In the genomic region with DNA sequence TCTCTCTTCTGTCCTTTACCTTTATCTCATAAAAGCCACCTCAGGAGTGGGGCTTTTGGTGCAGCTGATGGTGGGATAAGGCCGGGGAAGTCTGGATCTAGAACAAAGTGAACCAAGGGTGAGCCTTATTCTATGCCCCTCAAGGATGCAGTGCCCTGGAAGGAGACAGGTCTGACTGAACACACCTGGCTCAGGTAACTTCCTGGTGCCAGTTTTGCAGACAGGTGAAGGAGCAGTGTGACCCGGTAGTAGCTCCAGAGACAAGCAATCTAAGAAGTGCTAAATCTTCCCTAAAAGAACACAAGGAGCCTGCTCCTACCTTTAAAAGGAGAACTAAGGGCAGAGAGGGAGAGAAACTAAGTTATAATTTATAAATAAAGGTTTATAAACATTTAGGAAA, we compare ENCODE assay signal across 16 cellular contexts. TPM values are rescaled to one million over a fixed set of nuclear protein-coding genes. Genes with fewer than 3 reads are reported as not detected.
"Had no signal": no experiment of that assay in that cellular context is flagged by ENCODE, and none has a peak within 500 bp of the region (broad histone marks: within the 10 kb centered on the region; RNA-seq: fewer than 3 reads in every experiment).

No MANE protein-coding gene starts in this region.

- H3K4me3 ChIP-seq: coronary artery, ovary, prostate gland, thyroid gland had no signal

- H3K36me3 ChIP-seq: ovary, prostate gland, thyroid gland had no signal

- H3K9ac ChIP-seq: SK-N-SH had no signal

- H3K36me3 Mint-ChIP-seq: activated naive CD4-positive, alpha-beta T cell treated with anti-CD3 and anti-CD28 coated beads, Interleukin-2, amount 50 U/mL, for 24 hours; immature natural killer cell; naive thymus-derived CD8-positive, alpha-beta T cell had no signal

- H3K27me3 ChIP-seq: ovary, thyroid gland had no signal

- H3K9me3 Mint-ChIP-seq: activated CD4-positive, alpha-beta T cell treated with anti-CD3 and anti-CD28 coated beads, Interleukin-2, amount 10 ng/mL, durations not matched to agents 24 days and 14 days; activated naive CD4-positive, alpha-beta T cell treated with anti-CD3 and anti-CD28 coated beads, Interleukin-2, amount 50 U/mL, for 24 hours; naive thymus-derived CD8-positive, alpha-beta T cell; stimulated activated naive CD8-positive, alpha-beta T cell treated with anti-CD3 and anti-CD28 coated beads, Interleukin-15, Interleukin-2, amounts not matched to agents 100 ng/mL and 50 ng/mL, for 24 hours had no signal

- H3K27ac Mint-ChIP-seq: activated CD4-positive, alpha-beta T cell treated with anti-CD3 and anti-CD28 coated beads, Interleukin-2, amount 10 ng/mL, durations not matched to agents 24 days and 14 days; activated CD8-positive, alpha-beta T cell treated with anti-CD3 and anti-CD28 coated beads, Interleukin-2, amount 10 ng/mL, durations not matched to agents 7 days and 5 days; activated naive CD4-positive, alpha-beta T cell treated with anti-CD3 and anti-CD28 coated beads, Interleukin-2, amount 50 U/mL, for 24 hours; immature natural killer cell; naive thymus-derived CD8-positive, alpha-beta T cell; stimulated activated naive CD8-positive, alpha-beta T cell treated with anti-CD3 and anti-CD28 coated beads, Interleukin-15, Interleukin-2, amounts not matched to agents 100 ng/mL and 50 ng/mL, for 24 hours had no signal

- H3K27ac ChIP-seq: coronary artery, ovary, prostate gland, thyroid gland, VCaP had no signal

- H3K4me2 ChIP-seq: SK-N-SH had no signal

- H3K4me3 Mint-ChIP-seq: activated CD4-positive, alpha-beta T cell treated with anti-CD3 and anti-CD28 coated beads, Interleukin-2, amount 10 ng/mL, durations not matched to agents 24 days and 14 days; activated CD8-positive, alpha-beta T cell treated with anti-CD3 and anti-CD28 coated beads, Interleukin-2, amount 10 ng/mL, durations not matched to agents 7 days and 5 days; activated naive CD4-positive, alpha-beta T cell treated with anti-CD3 and anti-CD28 coated beads, Interleukin-2, amount 50 U/mL, for 24 hours; immature natural killer cell; naive thymus-derived CD8-positive, alpha-beta T cell; stimulated activated naive CD8-positive, alpha-beta T cell treated with anti-CD3 and anti-CD28 coated beads, Interleukin-15, Interleukin-2, amounts not matched to agents 100 ng/mL and 50 ng/mL, for 24 hours had no signal

- H3K9me3 ChIP-seq: ovary, prostate gland, SK-N-SH, thyroid gland had no signal

- H3K4me1 Mint-ChIP-seq: activated naive CD4-positive, alpha-beta T cell treated with anti-CD3 and anti-CD28 coated beads, Interleukin-2, amount 50 U/mL, for 24 hours; immature natural killer cell; naive thymus-derived CD8-positive, alpha-beta T cell had no signal

- H3K4me1 ChIP-seq: prostate gland, thyroid gland had no signal

- DNase-seq: activated CD4-positive, alpha-beta T cell treated with anti-CD3 and anti-CD28 coated beads, Interleukin-2, amount 10 ng/mL, durations not matched to agents 24 days and 14 days; activated CD8-positive, alpha-beta T cell treated with anti-CD3 and anti-CD28 coated beads, Interleukin-2, amount 10 ng/mL, durations not matched to agents 7 days and 5 days; activated gamma-delta T cell treated with Interleukin-2 at 50 U/mL for 16 hours; immature natural killer cell; naive thymus-derived CD8-positive, alpha-beta T cell; ovary; SK-N-SH; stimulated activated CD4-positive, alpha-beta T cell treated with anti-CD3 and anti-CD28 coated beads, Interleukin-12 subunit alpha, Interleukin-12 subunit beta, amount 100 ng/mL, for 4 hours; stimulated activated CD4-positive, alpha-beta T cell treated with anti-CD3 and anti-CD28 coated beads, Interleukin-4, amount 100 ng/mL, for 4 hours; substantia nigra; thyroid gland had no signal

RNA-seq across cellular contexts. Expression of gene KCNJ15, which starts 2.9 kb away (rescaled TPM):
- total RNA-seq: activated CD8-positive, alpha-beta T cell treated with anti-CD3 and anti-CD28 coated beads, Interleukin-2, amount 10 ng/mL, durations not matched to agents 7 days and 5 days; naive thymus-derived CD8-positive, alpha-beta T cell had no signal
- polyA plus RNA-seq: immature natural killer cell; naive thymus-derived CD8-positive, alpha-beta T cell had no signal
